8 cellular contexts compared by ENCODE assay signal in genomic region chr10:92880233-92880861, GRCh38. TPM values are rescaled to one million over a fixed set of nuclear protein-coding genes. Genes with fewer than 3 reads are reported as not detected.
A peak's percentile ranks its signal among the peaks of the same experiment; 100 is the strongest.
DNase-seq lines count a peak whose midpoint lies in the region; ATAC-seq and TF ChIP-seq lines count a peak whose summit lies in the region.

No MANE protein-coding gene starts in this region.

- H3K27me3 ChIP-seq in adrenal gland (no peaks in the 10 kb centered on the region), thoracic aorta (replicated peaks; ENCODE audit: insufficient read depth) (no peaks in the 10 kb centered on the region)

- CTCF ChIA-PET in activated CD4-positive, alpha-beta memory T cell treated with anti-CD3 and anti-CD28 coated beads for 36 hours (lab: Charles Lee) = interaction anchor here (0.9 to 1.6 kb wide), 4 partner anchors 12 to 42 kb away, joined by 3 to 22 read pairs (median 8); partner anchors contain the start of gene EXOC6

- peaks cover 0 to 2% of the 10 kb centered on the region in 2 donors for H3K9me3 Mint-ChIP-seq in activated T-cell treated with anti-CD3 and anti-CD28 coated beads, Interleukin-2, amount 50 U/mL, for 72 hours
- no peaks in the 10 kb centered on the region for H3K9me3 Mint-ChIP-seq in activated naive CD8-positive, alpha-beta T cell treated with anti-CD3 and anti-CD28 coated beads for 36 hours
- H3K9me3 Mint-ChIP-seq in activated CD4-positive, alpha-beta memory T cell treated with anti-CD3 and anti-CD28 coated beads for 36 hours = no peaks in the 10 kb centered on the region

- H3K4me3 ChIP-seq in adrenal gland = no peak overlapping the region
- H3K4me3 ChIP-seq in thoracic aorta = no peak overlapping the region

- H3K4me1 ChIP-seq in adrenal gland (replicated peaks in 1 of 2) = peaks cover 0 to 8% of the 10 kb centered on the region in 2 donors
- H3K4me1 ChIP-seq in thoracic aorta (ENCODE audit: control insufficient read depth in 1 of 2, low read depth in 2 of 2) = no peaks in the 10 kb centered on the region

- peak overlapping the region; percentile 51 for H3K27ac Mint-ChIP-seq in activated T-cell treated with anti-CD3 and anti-CD28 coated beads, Interleukin-2, amount 50 U/mL, for 72 hours
- no peak overlapping the region for H3K27ac Mint-ChIP-seq in activated naive CD8-positive, alpha-beta T cell treated with anti-CD3 and anti-CD28 coated beads for 36 hours
- no peak overlapping the region for H3K27ac Mint-ChIP-seq in activated CD4-positive, alpha-beta memory T cell treated with anti-CD3 and anti-CD28 coated beads for 36 hours

- H3K27ac ChIP-seq in adrenal gland = no peak overlapping the region
- H3K27ac ChIP-seq in thoracic aorta = no peak overlapping the region

- no peaks in the 10 kb centered on the region for H3K36me3 ChIP-seq in adrenal gland (replicated peaks in 1 of 2)
- no peaks in the 10 kb centered on the region for H3K36me3 ChIP-seq in thoracic aorta

- ATAC-seq in activated T-cell treated with anti-CD3 and anti-CD28 coated beads, Interleukin-2, amount 50 U/mL, for 72 hours (replicated peaks in 1 of 2) = no peak
- no peak for ATAC-seq in thoracic aorta (ENCODE audit: insufficient number of reproducible peaks, low FRiP score, low read depth)

- H3K9me3 ChIP-seq in adrenal gland (replicated peaks in 1 of 3) = no peaks in the 10 kb centered on the region
- no peaks in the 10 kb centered on the region for H3K9me3 ChIP-seq in thoracic aorta

- WGBS in adrenal gland, 4 donors = 29 to 33% (median 32%) methylated on average over 4 of the region's 4 CpGs

- TF ChIP-seq CTCF in adrenal gland (IDR thresholded peaks at IDR 0.05) (peak; percentile 22 to 64 (median 56)), thoracic aorta (IDR thresholded peaks at IDR 0.05) (peak; percentile 45)

- intact Hi-C loops in adrenal gland (cut with DNase I) = no loop called here
- intact Hi-C loops in activated CD4-positive, alpha-beta memory T cell treated with anti-CD3 and anti-CD28 coated beads for 36 hours (cut with micrococcal nuclease) = loop anchor here (1.0 to 10.0 kb wide), 4 partner anchors 37 to 414 kb away; partner anchors contain the start of gene CYP26C1

- H3K4me1 Mint-ChIP-seq in activated T-cell treated with anti-CD3 and anti-CD28 coated beads, Interleukin-2, amount 50 U/mL, for 72 hours (ENCODE audit: low read depth) = peaks cover 22% of the 10 kb centered on the region
- H3K4me1 Mint-ChIP-seq in activated naive CD8-positive, alpha-beta T cell treated with anti-CD3 and anti-CD28 coated beads for 36 hours = peaks cover 13% of the 10 kb centered on the region
- peaks cover 21% of the 10 kb centered on the region for H3K4me1 Mint-ChIP-seq in activated CD4-positive, alpha-beta memory T cell treated with anti-CD3 and anti-CD28 coated beads for 36 hours (ENCODE audit: low read depth)

- TF ChIP-seq POLR2A in adrenal gland (IDR thresholded peaks at IDR 0.05) = no peak

- no peak overlapping the region for H3K4me3 Mint-ChIP-seq in activated T-cell treated with anti-CD3 and anti-CD28 coated beads, Interleukin-2, amount 50 U/mL, for 72 hours
- no peak overlapping the region for H3K4me3 Mint-ChIP-seq in activated naive CD8-positive, alpha-beta T cell treated with anti-CD3 and anti-CD28 coated beads for 36 hours
- H3K4me3 Mint-ChIP-seq in activated CD4-positive, alpha-beta memory T cell treated with anti-CD3 and anti-CD28 coated beads for 36 hours = no peak overlapping the region

- peak in 1 of 2 donors; percentile 4 for DNase-seq in activated T-cell treated with anti-CD3 and anti-CD28 coated beads, Interleukin-2, amount 50 U/mL, for 72 hours
- DNase-seq in activated T-cell treated with anti-CD3 and anti-CD28 coated beads, Interleukin-2, amount 50 U/mL, for 1 hour = no peak
- DNase-seq in NCI-H2107 treated with DMSO at 0.1 percent for 48 hours (lab: John Stamatoyannopoulos, UW; ENCODE audit: unreplicated experiment) (peak; percentile 21), adrenal gland (peak in 1 of 7 donors; percentile 32), iPS-NIHi11 (ENCODE audit: low spot score) (peak; percentile 38), thoracic aorta (ENCODE audit: low spot score) (no peak)
- no peak for DNase-seq in activated naive CD8-positive, alpha-beta T cell treated with anti-CD3 and anti-CD28 coated beads for 36 hours
- no peak for DNase-seq in activated CD4-positive, alpha-beta memory T cell treated with anti-CD3 and anti-CD28 coated beads for 36 hours

- peaks cover 0 to 2% of the 10 kb centered on the region in 2 donors for H3K36me3 Mint-ChIP-seq in activated T-cell treated with anti-CD3 and anti-CD28 coated beads, Interleukin-2, amount 50 U/mL, for 72 hours (ENCODE audit: insufficient read depth in 2 of 2)
- H3K36me3 Mint-ChIP-seq in activated naive CD8-positive, alpha-beta T cell treated with anti-CD3 and anti-CD28 coated beads for 36 hours = no peaks in the 10 kb centered on the region
- H3K36me3 Mint-ChIP-seq in activated CD4-positive, alpha-beta memory T cell treated with anti-CD3 and anti-CD28 coated beads for 36 hours = no peaks in the 10 kb centered on the region

- H3K27me3 Mint-ChIP-seq in activated T-cell treated with anti-CD3 and anti-CD28 coated beads, Interleukin-2, amount 50 U/mL, for 72 hours (ENCODE audit: low read depth) = no peaks in the 10 kb centered on the region
- H3K27me3 Mint-ChIP-seq in activated naive CD8-positive, alpha-beta T cell treated with anti-CD3 and anti-CD28 coated beads for 36 hours = no peaks in the 10 kb centered on the region
- no peaks in the 10 kb centered on the region for H3K27me3 Mint-ChIP-seq in activated CD4-positive, alpha-beta memory T cell treated with anti-CD3 and anti-CD28 coated beads for 36 hours

- POLR2A ChIA-PET in activated CD4-positive, alpha-beta memory T cell treated with anti-CD3 and anti-CD28 coated beads for 36 hours (lab: Charles Lee) = no interaction called here

RNA-seq across cellular contexts. Expression of gene EXOC6, which starts 32.0 kb away (rescaled TPM):
- 10 to 100 TPM in 1 of 2 donors, 1 to 10 TPM in 1; 9.2 to 12.6 TPM for total RNA-seq in activated T-cell treated with anti-CD3 and anti-CD28 coated beads, Interleukin-2, amount 50 U/mL, for 72 hours
- 10 to 100 TPM; 14.2 to 41.6 (median 27.0) TPM for total RNA-seq in adrenal gland
- polyA plus RNA-seq in adrenal gland = 10 to 100 TPM in 1 of 3 donors, 1 to 10 TPM in 2; 7.1 to 25.6 (median 9.0) TPM
- total RNA-seq in thoracic aorta = 10 to 100 TPM; 13.3 to 16.8 TPM
- 10 to 100 TPM; 11.9 to 12.4 TPM for total RNA-seq in activated naive CD8-positive, alpha-beta T cell treated with anti-CD3 and anti-CD28 coated beads for 36 hours
- total RNA-seq in activated CD4-positive, alpha-beta memory T cell treated with anti-CD3 and anti-CD28 coated beads for 36 hours = 10 to 100 TPM; 10.7 to 10.8 TPM

Comparison
In these comparisons a context has a peak if more than half of its experiments do, and no peak if none do; other contexts are left out.
1. DNase-seq: peak in NCI-H2107 treated with DMSO at 0.1 percent for 48 hours (single experiment) and iPS-NIHi11 (single experiment); none in activated T-cell treated with anti-CD3 and anti-CD28 coated beads, Interleukin-2, amount 50 U/mL, for 1 hour (single experiment), thoracic aorta (single experiment), activated naive CD8-positive, alpha-beta T cell treated with anti-CD3 and anti-CD28 coated beads for 36 hours (single experiment) and activated CD4-positive, alpha-beta memory T cell treated with anti-CD3 and anti-CD28 coated beads for 36 hours (single experiment).